ENCODE assay signal across 24 cellular contexts in the genomic region with DNA sequence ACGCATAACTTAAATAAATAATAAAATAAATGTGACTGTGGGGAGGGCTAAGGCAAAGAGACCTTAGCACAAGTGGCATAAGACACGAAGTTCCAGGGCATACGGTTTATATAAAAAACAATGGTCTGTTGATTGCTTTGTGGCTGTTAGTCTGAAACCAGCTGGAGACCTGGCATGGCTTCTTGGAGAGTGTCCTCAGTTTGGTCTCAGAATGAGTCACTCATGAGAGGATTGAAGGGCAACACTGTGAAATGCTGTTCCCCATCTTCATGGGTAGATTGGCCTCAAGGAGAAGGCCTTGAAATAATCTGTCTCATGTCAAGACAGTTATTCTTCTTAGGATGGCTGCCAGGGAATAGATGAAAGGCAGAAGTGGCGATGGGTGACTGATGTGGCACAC.
"Had no signal": no experiment of that assay in that cellular context is flagged by ENCODE, and none has a peak within 500 bp of the region (broad histone marks: within the 10 kb centered on the region; RNA-seq: fewer than 3 reads in every experiment).

No MANE protein-coding gene starts in this region.

- H3K79me2 ChIP-seq: parathyroid adenoma had no signal

- H3K36me3 ChIP-seq: heart left ventricle, neural progenitor cell, tibial nerve had no signal

- H3K27ac ChIP-seq: body of pancreas, heart left ventricle, neural progenitor cell, parathyroid adenoma, tibial nerve had no signal

- H2AFZ ChIP-seq: neural progenitor cell, parathyroid adenoma had no signal

- ATAC-seq: activated CD8-positive, alpha-beta T cell treated with anti-CD3 and anti-CD28 coated beads for 36 hours; body of pancreas; heart left ventricle; left colon; natural killer cell; right cardiac atrium had no signal

- H3K9me3 ChIP-seq: body of pancreas, heart left ventricle, tibial nerve had no signal

- H3K4me3 ChIP-seq: body of pancreas, heart left ventricle, neural progenitor cell, tibial nerve had no signal

- H3K4me2 ChIP-seq: neural progenitor cell had no signal

- DNase-seq: activated B cell treated with CpG ODN at 0.5 μM for 24 hours; activated CD4-positive, alpha-beta T cell treated with anti-CD3 and anti-CD28 coated beads, Interleukin-2, amount 50 U/mL, for 1 hour; activated CD8-positive, alpha-beta T cell treated with anti-CD3 and anti-CD28 coated beads for 36 hours; activated naive CD4-positive, alpha-beta T cell; activated T-cell treated with anti-CD3 and anti-CD28 coated beads, Interleukin-2, amount 50 U/mL, for 48 hours; aorta; body of pancreas; dermis blood vessel endothelial cell; effector CD4-positive, alpha-beta T cell; heart left ventricle; immature natural killer cell; kidney; left colon; mesenchymal stem cell; natural killer cell; occipital lobe; right cardiac atrium; stimulated activated CD4-positive, alpha-beta T cell treated with anti-CD3 and anti-CD28 coated beads, Interleukin-15, amount 100 ng/mL, for 24 hours; stimulated activated CD4-positive, alpha-beta T cell treated with anti-CD3 and anti-CD28 coated beads, Interleukin-2, amount 100 ng/mL, for 24 hours; stimulated activated naive CD4-positive, alpha-beta T cell; T-helper 2 cell had no signal

- H3K4me1 ChIP-seq: body of pancreas, heart left ventricle, parathyroid adenoma, tibial nerve had no signal

- H3K27me3 ChIP-seq: body of pancreas, neural progenitor cell, tibial nerve had no signal

- H3K9ac ChIP-seq: neural progenitor cell, parathyroid adenoma had no signal
